In genomic region chr2:182906454-182906853, GRCh38 we compare ENCODE assay signal across 31 cellular contexts. TPM values are rescaled to one million over a fixed set of nuclear protein-coding genes. Genes with fewer than 3 reads are reported as not detected.
A peak's percentile ranks its signal among the peaks of the same experiment; 100 is the strongest.
DNase-seq lines count a peak whose midpoint lies in the region; ATAC-seq, FAIRE-seq and TF ChIP-seq lines count a peak whose summit lies in the region.
"Had no signal": no experiment of that assay in that cellular context is flagged by ENCODE, and none has a peak within 500 bp of the region (broad histone marks: within the 10 kb centered on the region; RNA-seq: fewer than 3 reads in every experiment).

No MANE protein-coding gene starts in this region.

- peak; percentile 76 for ATAC-seq in GM18868 (IDR thresholded peaks at IDR 0.05; ENCODE audit: unreplicated experiment)
- peak; percentile 58 for ATAC-seq in HG03139 (IDR thresholded peaks at IDR 0.05; ENCODE audit: unreplicated experiment)
- no peak for ATAC-seq in pancreas
- ATAC-seq in HG03521 (IDR thresholded peaks at IDR 0.05; ENCODE audit: unreplicated experiment), result no peak

- H3K4me1 ChIP-seq in pancreas (no peaks in the 10 kb centered on the region), prostate gland (replicated peaks) (no peaks in the 10 kb centered on the region), sigmoid colon (peaks cover 0 to 8% (median 4%) of the 10 kb centered on the region in 4 donors)
- H3K4me1 ChIP-seq: suprapubic skin, upper lobe of left lung had no signal

- no peaks in the 10 kb centered on the region for H3K36me3 ChIP-seq in pancreas
- no peaks in the 10 kb centered on the region for H3K36me3 ChIP-seq in prostate gland
- H3K36me3 ChIP-seq in sigmoid colon, result peaks cover 0 to 8% (median 0%) of the 10 kb centered on the region in 4 donors

- H3K27me3 ChIP-seq in pancreas, result no peaks in the 10 kb centered on the region
- no peaks in the 10 kb centered on the region for H3K27me3 ChIP-seq in prostate gland (replicated peaks; ENCODE audit: insufficient read depth)
- no peaks in the 10 kb centered on the region for H3K27me3 ChIP-seq in sigmoid colon
- H3K27me3 ChIP-seq: suprapubic skin, upper lobe of left lung had no signal

- no peak for TF ChIP-seq POLR2A in prostate gland (IDR thresholded peaks at IDR 0.05)
- TF ChIP-seq POLR2A in sigmoid colon (IDR thresholded peaks at IDR 0.05), result no peak

- H3K27ac ChIP-seq in pancreas, result no peak overlapping the region
- no peak overlapping the region for H3K27ac ChIP-seq in prostate gland
- no peak overlapping the region for H3K27ac ChIP-seq in sigmoid colon
- H3K27ac ChIP-seq: epithelial cell of prostate, RWPE1, suprapubic skin, upper lobe of left lung had no signal

- intact Hi-C loops in pancreas (cut with DNase I), result no loop called here
- intact Hi-C loops in prostate gland (cut with DNase I), result no loop called here
- intact Hi-C loops in sigmoid colon (cut with DNase I), result no loop called here

- H3K4me3 ChIP-seq in pancreas (no peak overlapping the region), prostate gland (no peak overlapping the region), sigmoid colon (no peak overlapping the region)
- H3K4me3 ChIP-seq: suprapubic skin, upper lobe of left lung had no signal

- peak; percentile 13 for DNase-seq in NAMALWA (ENCODE audit: low spot score)
- DNase-seq in pancreas, result no peak
- no peak for DNase-seq in prostate gland (ENCODE audit: low spot score)
- no peak for DNase-seq in NK-92 (lab: John Stamatoyannopoulos, UW; ENCODE audit: unreplicated experiment)
- DNase-seq in sigmoid colon, result no peak
- DNase-seq: ACHN; activated CD4-positive, alpha-beta T cell treated with anti-CD3 and anti-CD28 coated beads, Interleukin-2, amount 50 U/mL, for 1 hour; activated CD4-positive, CD25-positive, alpha-beta regulatory T cell; activated effector memory CD4-positive, alpha-beta T cell treated with anti-CD3 and anti-CD28 coated beads, Interleukin-2, amount 50 U/mL, for 16 hours; activated naive CD8-positive, alpha-beta T cell treated with anti-CD3 and anti-CD28 coated beads for 36 hours; activated T-cell treated with anti-CD3 and anti-CD28 coated beads, Interleukin-2, amount 50 U/mL, for 24 hours; aorta; effector CD4-positive, alpha-beta T cell; hypothalamus; left cardiac atrium; NCI-H146; NCI-H446 treated with DMSO at 0.1 percent for 48 hours; retina; small intestine; stimulated activated naive CD4-positive, alpha-beta T cell treated with Interleukin-2 at 50 U/mL for 16 hours; upper lobe of left lung had no signal

- no peak for TF ChIP-seq EP300 in sigmoid colon (IDR thresholded peaks at IDR 0.05)

- no peaks in the 10 kb centered on the region for H3K9me3 ChIP-seq in pancreas
- no peaks in the 10 kb centered on the region for H3K9me3 ChIP-seq in prostate gland
- H3K9me3 ChIP-seq in sigmoid colon, result no peaks in the 10 kb centered on the region
- H3K9me3 ChIP-seq: suprapubic skin, upper lobe of left lung had no signal

- TF ChIP-seq CTCF in pancreas (IDR thresholded peaks at IDR 0.05) (no peak), prostate gland (IDR thresholded peaks at IDR 0.05) (no peak), sigmoid colon (IDR thresholded peaks at IDR 0.05) (no peak)

- FAIRE-seq in pancreas (lab: Jason Lieb, UNC), result peak; percentile 5
- FAIRE-seq: colon, GM12891, small intestine had no signal

RNA-seq across cellular contexts. Expression of gene FRZB, which starts 40.0 kb away (rescaled TPM):
- total RNA-seq in pancreas (1 to 10 TPM in 2 of 6 donors, under 1 TPM in 4; 0.35 to 2.2 (median 0.60) TPM), prostate gland (1 to 10 TPM in 1 of 2 donors, under 1 TPM in 1; 0.91 to 7.6 TPM), sigmoid colon (10 to 100 TPM in 2 of 4 donors, 1 to 10 TPM in 2; 7.9 to 14.7 (median 9.3) TPM)
- polyA plus RNA-seq in pancreas (1 to 10 TPM in 1 of 2 donors, under 1 TPM in 1; 0.87 to 3.5 TPM), sigmoid colon (10 to 100 TPM in 1 of 3 donors, 1 to 10 TPM in 2; 3.7 to 10.2 (median 8.0) TPM)
- total RNA-seq: activated naive CD8-positive, alpha-beta T cell treated with anti-CD3 and anti-CD28 coated beads for 36 hours; glomerular endothelial cell; T-helper 1 cell treated with Interleukin-12 subunit alpha and Interleukin-12 subunit beta and Interleukin-4 antibody, amounts not matched to agents 30 ng/mL and 1 ng/mL, for 36 hours had no signal

Comparison
In these comparisons a context has a peak if more than half of its experiments do, and no peak if none do; other contexts are left out.
1. ATAC-seq: peak in GM18868 (single experiment) and HG03139 (single experiment); none in pancreas (0 of 4) and HG03521 (single experiment).